In the genomic region with DNA sequence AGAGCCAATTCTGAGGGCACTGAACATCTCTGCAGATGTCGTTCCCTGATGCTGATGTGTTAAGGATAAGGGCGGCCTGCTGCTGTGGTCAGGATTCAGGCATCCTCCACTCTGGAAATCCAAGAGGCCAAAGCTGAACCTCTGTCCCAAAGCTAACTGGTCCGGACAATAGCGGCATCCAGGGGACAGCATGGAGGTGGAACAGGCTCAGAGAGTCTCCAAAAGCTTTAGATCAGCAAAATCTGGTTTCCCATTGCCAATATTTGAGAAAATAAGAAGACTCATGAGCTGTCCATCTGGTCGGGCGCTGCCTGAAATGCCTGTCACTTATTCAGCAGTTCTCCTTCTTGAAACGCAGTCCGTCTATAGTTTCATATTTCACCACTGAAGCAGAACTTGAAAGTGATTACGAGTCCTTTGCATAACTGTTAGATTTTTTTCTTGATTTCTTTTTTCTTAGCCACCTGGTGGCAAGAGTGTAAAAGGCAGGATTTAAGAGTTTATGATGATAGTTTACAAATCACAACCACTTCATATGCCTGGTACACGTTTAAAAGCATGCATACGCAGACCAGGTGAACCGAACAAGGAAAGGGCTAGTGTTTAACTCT, we compare ENCODE assay signal across 9 cellular contexts. TPM values are rescaled to one million over a fixed set of nuclear protein-coding genes. Genes with fewer than 3 reads are reported as not detected.
DNase-seq lines count a peak whose midpoint lies in the region; ATAC-seq and TF ChIP-seq lines count a peak whose summit lies in the region.
"Had no signal": no experiment of that assay in that cellular context is flagged by ENCODE, and none has a peak within 500 bp of the region (broad histone marks: within the 10 kb centered on the region; RNA-seq: fewer than 3 reads in every experiment).

No MANE protein-coding gene starts in this region.

- no peak for TF ChIP-seq EP300 in SK-N-SH (IDR thresholded peaks at IDR 0.05; ENCODE audit: borderline replicate concordance in 1 of 2, low read depth in 1 of 2, low read length in 1 of 2)

- peak; percentile 46 to 64 for ATAC-seq in activated CD4-positive, CD25-positive, alpha-beta regulatory T cell treated with anti-CD3 and anti-CD28 coated beads, Interleukin-2, amount 50 U/mL, for 24 hours
- ATAC-seq in GM21360 (IDR thresholded peaks at IDR 0.05; ENCODE audit: unreplicated experiment) (peak; percentile 83), HG03460 (IDR thresholded peaks at IDR 0.05; ENCODE audit: unreplicated experiment) (peak; percentile 83)
- ATAC-seq: heart left ventricle had no signal

- WGBS in SK-N-SH (ENCODE audit: low lambda C conversion rate): 83% methylated on average over 10 of the region's 12 CpGs

- no peaks in the 10 kb centered on the region for H3K79me2 ChIP-seq in SK-N-SH (ENCODE audit: insufficient read depth)

- H2AFZ ChIP-seq in SK-N-SH (ENCODE audit: low read depth): no peak overlapping the region

- H3K36me3 ChIP-seq in SK-N-SH (replicated peaks in 1 of 2; ENCODE audit: control insufficient read depth in 1 of 2, insufficient read depth in 2 of 2, low read length in 1 of 2) (peaks cover 0 to 4% of the 10 kb centered on the region in 2 experiments), tibial artery (peaks cover 0 to 7% (median 5%) of the 10 kb centered on the region in 3 donors)
- H3K36me3 ChIP-seq: heart left ventricle had no signal

- H3K4me3 ChIP-seq in SK-N-SH (ENCODE audit: low read depth in 2 of 2, low read length in 1 of 2) (no peak overlapping the region; a peak in 1 of 4 replicates), foreskin fibroblast (ENCODE audit: low read depth in 1 of 2, low read length in 2 of 2) (no peak overlapping the region), tibial artery (no peak overlapping the region)
- H3K4me3 ChIP-seq: heart left ventricle had no signal

- TF ChIP-seq RAD21 in SK-N-SH (IDR thresholded peaks at IDR 0.05; ENCODE audit: low read length): 0 out of 2 replicates have a peak, but pooled peaks have one; percentile 9

- peak; percentile 63 for TF ChIP-seq CTCF in SK-N-SH (IDR thresholded peaks at IDR 0.05)
- TF ChIP-seq CTCF in foreskin fibroblast (IDR thresholded peaks at IDR 0.05; ENCODE audit: low read depth, low read length): peak; percentile 44
- TF ChIP-seq CTCF in tibial artery (IDR thresholded peaks at IDR 0.05): peak; percentile 20 to 29

- H3K27ac ChIP-seq in SK-N-SH (ENCODE audit: low read depth in 2 of 2, low read length in 1 of 2) (no peak overlapping the region), tibial artery (no peak overlapping the region)
- H3K27ac ChIP-seq: heart left ventricle had no signal

- H3K9me3 ChIP-seq in SK-N-SH (no peaks in the 10 kb centered on the region), tibial artery (no peaks in the 10 kb centered on the region)

- POLR2A ChIA-PET in SK-N-SH (lab: Yijun Ruan, JAX): no interaction called here

- no peak overlapping the region for H3K9ac ChIP-seq in SK-N-SH

- no peak overlapping the region for H3K4me2 ChIP-seq in SK-N-SH

- CTCF ChIA-PET in SK-N-SH (lab: Yijun Ruan, JAX): interaction anchor here (1.1 to 2.6 kb wide), 7 partner anchors 9 to 886 kb away, joined by 3 to 11 read pairs (median 5); no protein-coding TSS in a partner anchor

- H3K9me2 ChIP-seq in SK-N-SH: no peaks in the 10 kb centered on the region

- intact Hi-C loops in tibial artery (cut with DNase I; ENCODE audit: low total_unique reads): no loop called here

- no peak for DNase-seq in activated CD4-positive, CD25-positive, alpha-beta regulatory T cell treated with anti-CD3 and anti-CD28 coated beads, Interleukin-2, amount 50 U/mL, for 72 hours
- no peak for DNase-seq in SK-N-SH
- peak; percentile 45 to 68 for DNase-seq in foreskin fibroblast
- no peak for DNase-seq in tibial artery
- DNase-seq in NCI-H2029 treated with DMSO at 0.1 percent for 48 hours (lab: John Stamatoyannopoulos, UW): no peak

- H4K20me1 ChIP-seq in SK-N-SH (ENCODE audit: insufficient read depth): no peaks in the 10 kb centered on the region

- H3K4me1 ChIP-seq in SK-N-SH (ENCODE audit: control insufficient read depth in 1 of 2, insufficient read depth in 2 of 2, low read depth in 1 of 2, low read length in 1 of 2) (peaks cover 0 to 16% of the 10 kb centered on the region in 2 experiments; a peak in 2 of 4 replicates), tibial artery (peaks cover 0 to 5% (median 3%) of the 10 kb centered on the region in 4 donors)

- no peaks in the 10 kb centered on the region for H3K27me3 ChIP-seq in SK-N-SH (ENCODE audit: insufficient read depth)
- H3K27me3 ChIP-seq in tibial artery: no peaks in the 10 kb centered on the region
- H3K27me3 ChIP-seq: heart left ventricle had no signal

- no peaks in the 10 kb centered on the region for H3F3A ChIP-seq in SK-N-SH (replicated peaks; ENCODE audit: insufficient read depth)

TF ChIP-seq in SK-N-SH, 30 proteins besides CTCF, POLR2A, EP300 and RAD21:
- TF ChIP-seq RXRA (IDR thresholded peaks at IDR 0.05; ENCODE audit: borderline replicate concordance, low read depth) (no peak), SMC3 (IDR thresholded peaks at IDR 0.05; ENCODE audit: low read depth, low read length) (0 out of 2 replicates have a peak, but pooled peaks have one; percentile 8), MXI1 (IDR thresholded peaks at IDR 0.05; ENCODE audit: low read depth, low read length) (no peak), YY1 (IDR thresholded peaks at IDR 0.05; ENCODE audit: low read depth) (no peak), GABPA (IDR thresholded peaks at IDR 0.05; ENCODE audit: low read depth) (no peak)

RNA-seq across cellular contexts. Expression of gene GGACT, which starts 45.9 kb away (rescaled TPM):
- polyA plus RNA-seq in SK-N-SH (2012; rRNA removed): 5.4 and 7.1 TPM in 2 replicates
- polyA plus RNA-seq in SK-N-SH (2012; cell fraction: cytosol; rRNA removed): 6.2 and 6.9 TPM in 2 replicates
- 3.9 and 4.1 TPM in 2 replicates for polyA plus RNA-seq in SK-N-SH (2012; cell fraction: nucleus; rRNA removed)

Comparison
In these comparisons a context has a peak if more than half of its experiments do, and no peak if none do; other contexts are left out.
1. DNase-seq: peak in foreskin fibroblast (2 of 2); none in activated CD4-positive, CD25-positive, alpha-beta regulatory T cell treated with anti-CD3 and anti-CD28 coated beads, Interleukin-2, amount 50 U/mL, for 72 hours (single experiment), SK-N-SH (single experiment), tibial artery (0 of 2) and NCI-H2029 treated with DMSO at 0.1 percent for 48 hours (single experiment).
2. Peak in every context shown above with its lines, with median percentiles within 50 percentile points of each other: ATAC-seq and CTCF ChIP-seq.